Comparison of ENCODE assay signal across 22 cellular contexts in the genomic region with DNA sequence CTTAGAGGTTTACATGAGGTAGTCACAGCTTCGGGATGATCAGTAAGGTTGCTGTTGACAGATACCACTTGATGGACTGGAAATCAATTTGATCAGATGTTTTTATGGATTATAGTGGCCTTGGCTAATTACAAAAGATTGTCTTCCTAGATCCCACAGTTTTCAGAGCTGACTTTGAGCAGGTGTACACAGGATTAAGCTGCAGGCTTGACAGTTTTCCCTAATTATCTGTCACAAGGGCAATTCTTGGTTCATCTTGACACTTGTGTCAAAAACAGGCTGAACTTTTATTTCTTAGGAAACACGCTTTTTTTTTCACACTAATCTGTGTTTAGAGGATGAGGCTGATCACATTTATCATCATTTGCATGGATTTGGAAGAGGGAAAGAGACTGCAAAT.
DNase-seq lines count a peak whose midpoint lies in the region; ATAC-seq, FAIRE-seq and TF ChIP-seq lines count a peak whose summit lies in the region.
"Had no signal": no experiment of that assay in that cellular context is flagged by ENCODE, and none has a peak within 500 bp of the region (broad histone marks: within the 10 kb centered on the region; RNA-seq: fewer than 3 reads in every experiment).

No MANE protein-coding gene starts in this region.

- TF ChIP-seq RAD21 in neural cell (conservative IDR thresholded peaks at IDR 0.05) = no peak

- H3K4me3 ChIP-seq in Karpas-422 (ENCODE audit: low read length) (no peak overlapping the region), neural cell (ENCODE audit: low read length) (no peak overlapping the region), OCI-LY7 (ENCODE audit: low read depth, low read length, poor library complexity, severe bottlenecking) (no peak overlapping the region)
- H3K4me3 ChIP-seq: BLaER1, GM12878 had no signal

- CTCF ChIA-PET in OCI-LY7 (lab: Charles Lee; ENCODE audit: unreplicated experiment) = no interaction called here

- POLR2A ChIA-PET in OCI-LY7 (lab: Charles Lee) = no interaction called here

- H3K9ac ChIP-seq in Karpas-422 (ENCODE audit: low read length) (no peak overlapping the region), neural cell (ENCODE audit: low read length) (no peak overlapping the region)
- H3K9ac ChIP-seq: BLaER1 had no signal

- DNase-seq in D721Med (ENCODE audit: insufficient read length, low spot score) (no peak), Karpas-422 (no peak), NCI-H82 treated with DMSO at 0.1 percent for 48 hours (lab: John Stamatoyannopoulos, UW; ENCODE audit: unreplicated experiment) (peak; percentile 64), OCI-LY7 (ENCODE audit: low spot score) (no peak), NCI-H2171 (lab: John Stamatoyannopoulos, UW) (no peak), Right ventricle myocardium inferior (ENCODE audit: missing footprints) (no peak)
- DNase-seq: 8988T; ACHN; BE2C; C1 segment of cervical spinal cord; CD4-positive, alpha-beta memory T cell; CD4-positive, CD25-positive, alpha-beta regulatory T cell; CD8-positive, alpha-beta memory T cell; COR-L47; DMS79 treated with DMSO at 0.1 percent for 48 hours; GDM1 had no signal

- no peaks in the 10 kb centered on the region for H4K20me1 ChIP-seq in Karpas-422 (ENCODE audit: insufficient read depth, low read depth, low read length)
- H4K20me1 ChIP-seq in neural cell (ENCODE audit: insufficient read depth) = no peaks in the 10 kb centered on the region
- no peaks in the 10 kb centered on the region for H4K20me1 ChIP-seq in OCI-LY7 (ENCODE audit: insufficient read depth, low read length)
- H4K20me1 ChIP-seq: BLaER1 had no signal

- H3K4me2 ChIP-seq in Karpas-422 (ENCODE audit: low read depth, low read length, poor library complexity, severe bottlenecking) (no peak overlapping the region), neural cell (ENCODE audit: low read length) (no peak overlapping the region), OCI-LY7 (ENCODE audit: low read length) (no peak overlapping the region)
- H3K4me2 ChIP-seq: BLaER1 had no signal

- TF ChIP-seq CTCF in D721Med (IDR thresholded peaks at IDR 0.05; ENCODE audit: insufficient read depth, missing control alignments) (no peak), neural cell (IDR thresholded peaks at IDR 0.05; ENCODE audit: poor library complexity, severe bottlenecking) (no peak), OCI-LY7 (conservative IDR thresholded peaks at IDR 0.05; ENCODE audit: low read length) (no peak)

- H2AFZ ChIP-seq in Karpas-422 (ENCODE audit: low read length) (peak overlapping the region; percentile 70), neural cell (ENCODE audit: low read depth, low read length) (no peak overlapping the region), OCI-LY7 (ENCODE audit: low read length) (no peak overlapping the region)

- H3K9me3 ChIP-seq in Karpas-422 (ENCODE audit: low read length) (no peaks in the 10 kb centered on the region), neural cell (ENCODE audit: low read length) (no peaks in the 10 kb centered on the region), OCI-LY7 (ENCODE audit: low read length) (no peaks in the 10 kb centered on the region)
- H3K9me3 ChIP-seq: BE2C, BLaER1 had no signal

- no peaks in the 10 kb centered on the region for H3K79me2 ChIP-seq in Karpas-422 (ENCODE audit: low read length)
- no peaks in the 10 kb centered on the region for H3K79me2 ChIP-seq in neural cell (replicated peaks; ENCODE audit: insufficient read depth, low read length)
- H3K79me2 ChIP-seq in OCI-LY7 (ENCODE audit: insufficient read depth, low read depth, low read length) = no peaks in the 10 kb centered on the region

- BruUV-seq in OCI-LY7 (replicated peaks; lab: Mats Ljungman, UMichigan) = no TSS peak

- TF ChIP-seq EP300 in neural cell (conservative IDR thresholded peaks at IDR 0.05; ENCODE audit: poor library complexity, severe bottlenecking) = peak; percentile 90

- H3F3A ChIP-seq in neural cell (ENCODE audit: insufficient read depth, low read length, poor library complexity, severe bottlenecking) = no peaks in the 10 kb centered on the region

- peak; percentile 86 for FAIRE-seq in D721Med (lab: Jason Lieb, UNC)
- FAIRE-seq: A204.1, GM12892, GM18507 had no signal

- H3K9me2 ChIP-seq in Karpas-422 (replicated peaks; ENCODE audit: insufficient read depth, low read length) (0 out of 2 replicates have a peak, but pooled peaks cover 6% of the 10 kb centered on the region), neural cell (ENCODE audit: insufficient read depth, low read length) (no peaks in the 10 kb centered on the region), OCI-LY7 (ENCODE audit: insufficient read depth, low read length) (no peaks in the 10 kb centered on the region)

- H3K4me1 ChIP-seq in Karpas-422 (ENCODE audit: low read length) = peaks cover 38% of the 10 kb centered on the region
- H3K4me1 ChIP-seq in OCI-LY7 (ENCODE audit: insufficient read depth, low read length, poor library complexity, severe bottlenecking) = no peaks in the 10 kb centered on the region
- H3K4me1 ChIP-seq: BE2C, BLaER1 had no signal

- H3K27me3 ChIP-seq in Karpas-422 (ENCODE audit: low read length) (no peaks in the 10 kb centered on the region), neural cell (ENCODE audit: insufficient read depth, low read depth, low read length) (no peaks in the 10 kb centered on the region)
- H3K27me3 ChIP-seq: BE2C, BLaER1 had no signal

- H3K27ac ChIP-seq in Karpas-422 (ENCODE audit: low read length) (no peak overlapping the region), neural cell (ENCODE audit: low read length) (peak overlapping the region; percentile 55), OCI-LY7 (ENCODE audit: low read depth, low read length, poor library complexity, severe bottlenecking) (no peak overlapping the region)
- H3K27ac ChIP-seq: BLaER1 had no signal

- intact Hi-C loops in OCI-LY7 (cut with micrococcal nuclease; ENCODE audit: unreplicated experiment) (no loop called here), Right ventricle myocardium inferior (cut with DNase I) (no loop called here)

- no peak for ATAC-seq in Right ventricle myocardium inferior
- ATAC-seq: GM12878 had no signal

- no peaks in the 10 kb centered on the region for H3K36me3 ChIP-seq in Karpas-422 (ENCODE audit: insufficient read depth, low read length)
- no peaks in the 10 kb centered on the region for H3K36me3 ChIP-seq in neural cell (ENCODE audit: insufficient read depth, low read length)
- H3K36me3 ChIP-seq in OCI-LY7 (ENCODE audit: insufficient read depth, low read length) = no peaks in the 10 kb centered on the region
- H3K36me3 ChIP-seq: BE2C, BLaER1 had no signal

TF ChIP-seq in neural cell, 6 proteins besides CTCF, POLR2A, EP300 and RAD21:
- TF ChIP-seq EZH2 (IDR thresholded peaks at IDR 0.05; ENCODE audit: borderline replicate concordance, insufficient read depth, low read length, poor library complexity, severe bottlenecking) (no peak), MXI1 (conservative IDR thresholded peaks at IDR 0.05; ENCODE audit: poor library complexity, severe bottlenecking) (no peak), TAF1 (IDR thresholded peaks at IDR 0.05; ENCODE audit: low read depth) (no peak), SMC3 (conservative IDR thresholded peaks at IDR 0.05; ENCODE audit: poor library complexity) (no peak), POLR2AphosphoS5 (IDR thresholded peaks at IDR 0.05) (peak; percentile 65)
- TF ChIP-seq, protein P1, sequence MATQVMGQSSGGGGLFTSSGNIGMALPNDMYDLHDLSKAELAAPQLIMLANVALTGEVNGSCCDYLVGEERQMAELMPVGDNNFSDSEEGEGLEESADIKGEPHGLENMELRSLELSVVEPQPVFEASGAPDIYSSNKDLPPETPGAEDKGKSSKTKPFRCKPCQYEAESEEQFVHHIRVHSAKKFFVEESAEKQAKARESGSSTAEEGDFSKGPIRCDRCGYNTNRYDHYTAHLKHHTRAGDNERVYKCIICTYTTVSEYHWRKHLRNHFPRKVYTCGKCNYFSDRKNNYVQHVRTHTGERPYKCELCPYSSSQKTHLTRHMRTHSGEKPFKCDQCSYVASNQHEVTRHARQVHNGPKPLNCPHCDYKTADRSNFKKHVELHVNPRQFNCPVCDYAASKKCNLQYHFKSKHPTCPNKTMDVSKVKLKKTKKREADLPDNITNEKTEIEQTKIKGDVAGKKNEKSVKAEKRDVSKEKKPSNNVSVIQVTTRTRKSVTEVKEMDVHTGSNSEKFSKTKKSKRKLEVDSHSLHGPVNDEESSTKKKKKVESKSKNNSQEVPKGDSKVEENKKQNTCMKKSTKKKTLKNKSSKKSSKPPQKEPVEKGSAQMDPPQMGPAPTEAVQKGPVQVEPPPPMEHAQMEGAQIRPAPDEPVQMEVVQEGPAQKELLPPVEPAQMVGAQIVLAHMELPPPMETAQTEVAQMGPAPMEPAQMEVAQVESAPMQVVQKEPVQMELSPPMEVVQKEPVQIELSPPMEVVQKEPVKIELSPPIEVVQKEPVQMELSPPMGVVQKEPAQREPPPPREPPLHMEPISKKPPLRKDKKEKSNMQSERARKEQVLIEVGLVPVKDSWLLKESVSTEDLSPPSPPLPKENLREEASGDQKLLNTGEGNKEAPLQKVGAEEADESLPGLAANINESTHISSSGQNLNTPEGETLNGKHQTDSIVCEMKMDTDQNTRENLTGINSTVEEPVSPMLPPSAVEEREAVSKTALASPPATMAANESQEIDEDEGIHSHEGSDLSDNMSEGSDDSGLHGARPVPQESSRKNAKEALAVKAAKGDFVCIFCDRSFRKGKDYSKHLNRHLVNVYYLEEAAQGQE (IDR thresholded peaks at IDR 0.05; ENCODE audit: borderline replicate concordance) = peak; percentile 70
TF ChIP-seq in neural cell: peak in this region for 2.
